1 cellular context compared by ENCODE assay signal in the genomic region with DNA sequence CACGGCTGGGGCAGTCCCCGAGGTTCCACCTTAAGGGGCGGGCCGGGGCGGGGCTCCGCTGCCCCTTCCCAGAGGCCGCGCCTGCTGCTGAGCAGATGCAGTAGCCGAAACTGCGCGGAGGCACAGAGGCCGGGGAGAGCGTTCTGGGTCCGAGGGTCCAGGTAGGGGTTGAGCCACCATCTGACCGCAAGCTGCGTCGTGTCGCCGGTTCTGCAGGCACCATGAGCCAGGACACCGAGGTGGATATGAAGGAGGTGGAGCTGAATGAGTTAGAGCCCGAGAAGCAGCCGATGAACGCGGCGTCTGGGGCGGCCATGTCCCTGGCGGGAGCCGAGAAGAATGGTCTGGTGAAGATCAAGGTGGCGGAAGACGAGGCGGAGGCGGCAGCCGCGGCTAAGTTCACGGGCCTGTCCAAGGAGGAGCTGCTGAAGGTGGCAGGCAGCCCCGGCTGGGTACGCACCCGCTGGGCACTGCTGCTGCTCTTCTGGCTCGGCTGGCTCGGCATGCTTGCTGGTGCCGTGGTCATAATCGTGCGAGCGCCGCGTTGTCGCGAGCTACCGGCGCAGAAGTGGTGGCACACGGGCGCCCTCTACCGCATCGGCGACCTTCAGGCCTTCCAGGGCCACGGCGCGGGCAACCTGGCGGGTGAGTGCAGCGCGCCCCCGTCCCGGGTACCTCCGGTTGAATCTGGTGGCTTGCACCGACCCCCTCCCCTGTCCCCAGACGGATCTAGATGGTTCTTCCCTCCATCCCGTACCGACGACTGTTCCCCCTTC.
TF ChIP-seq lines count a peak whose summit lies in the region.

A gene (plus strand): TSS at position 94 of the 776 bp plus-strand sequence. CDS start 128 bp downstream, at position 222.

TF ChIP-seq in SK-N-SH, 30 proteins besides CTCF, POLR2A, EP300 and RAD21 (continued from another document):
- TF ChIP-seq SMC3 (IDR thresholded peaks at IDR 0.05; ENCODE audit: low read depth, low read length) (0 out of 2 replicates have a peak, but pooled peaks have one; percentile 33), NRF1 (IDR thresholded peaks at IDR 0.05; ENCODE audit: low read depth, low read length) (peak; percentile 17; the same call in 1 of the 2 replicates), TAF1 (IDR thresholded peaks at IDR 0.05; ENCODE audit: borderline replicate concordance, low read depth, low read length) (peak; percentile 96), FOSL2 (IDR thresholded peaks at IDR 0.05; ENCODE audit: borderline replicate concordance, low read depth) (no peak), GABPA (IDR thresholded peaks at IDR 0.05; ENCODE audit: low read depth) (no peak)
- TF ChIP-seq, protein P1, sequence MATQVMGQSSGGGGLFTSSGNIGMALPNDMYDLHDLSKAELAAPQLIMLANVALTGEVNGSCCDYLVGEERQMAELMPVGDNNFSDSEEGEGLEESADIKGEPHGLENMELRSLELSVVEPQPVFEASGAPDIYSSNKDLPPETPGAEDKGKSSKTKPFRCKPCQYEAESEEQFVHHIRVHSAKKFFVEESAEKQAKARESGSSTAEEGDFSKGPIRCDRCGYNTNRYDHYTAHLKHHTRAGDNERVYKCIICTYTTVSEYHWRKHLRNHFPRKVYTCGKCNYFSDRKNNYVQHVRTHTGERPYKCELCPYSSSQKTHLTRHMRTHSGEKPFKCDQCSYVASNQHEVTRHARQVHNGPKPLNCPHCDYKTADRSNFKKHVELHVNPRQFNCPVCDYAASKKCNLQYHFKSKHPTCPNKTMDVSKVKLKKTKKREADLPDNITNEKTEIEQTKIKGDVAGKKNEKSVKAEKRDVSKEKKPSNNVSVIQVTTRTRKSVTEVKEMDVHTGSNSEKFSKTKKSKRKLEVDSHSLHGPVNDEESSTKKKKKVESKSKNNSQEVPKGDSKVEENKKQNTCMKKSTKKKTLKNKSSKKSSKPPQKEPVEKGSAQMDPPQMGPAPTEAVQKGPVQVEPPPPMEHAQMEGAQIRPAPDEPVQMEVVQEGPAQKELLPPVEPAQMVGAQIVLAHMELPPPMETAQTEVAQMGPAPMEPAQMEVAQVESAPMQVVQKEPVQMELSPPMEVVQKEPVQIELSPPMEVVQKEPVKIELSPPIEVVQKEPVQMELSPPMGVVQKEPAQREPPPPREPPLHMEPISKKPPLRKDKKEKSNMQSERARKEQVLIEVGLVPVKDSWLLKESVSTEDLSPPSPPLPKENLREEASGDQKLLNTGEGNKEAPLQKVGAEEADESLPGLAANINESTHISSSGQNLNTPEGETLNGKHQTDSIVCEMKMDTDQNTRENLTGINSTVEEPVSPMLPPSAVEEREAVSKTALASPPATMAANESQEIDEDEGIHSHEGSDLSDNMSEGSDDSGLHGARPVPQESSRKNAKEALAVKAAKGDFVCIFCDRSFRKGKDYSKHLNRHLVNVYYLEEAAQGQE (IDR thresholded peaks at IDR 0.05; ENCODE audit: low read depth, low read length) = 0 out of 2 replicates have a peak, but pooled peaks have one; percentile 32
- TF ChIP-seq, protein P2, sequence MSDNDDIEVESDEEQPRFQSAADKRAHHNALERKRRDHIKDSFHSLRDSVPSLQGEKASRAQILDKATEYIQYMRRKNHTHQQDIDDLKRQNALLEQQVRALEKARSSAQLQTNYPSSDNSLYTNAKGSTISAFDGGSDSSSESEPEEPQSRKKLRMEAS (IDR thresholded peaks at IDR 0.05; ENCODE audit: low read depth) = peak; percentile 4; the same call in 1 of the 2 replicates
TF ChIP-seq in SK-N-SH: peak in this region for 15.
